13 cellular contexts compared by ENCODE assay signal in genomic region chr9:93008457-93008856, GRCh38. TPM values are rescaled to one million over a fixed set of nuclear protein-coding genes. Genes with fewer than 3 reads are reported as not detected.
"Had no signal": no experiment of that assay in that cellular context is flagged by ENCODE, and none has a peak within 500 bp of the region (broad histone marks: within the 10 kb centered on the region; RNA-seq: fewer than 3 reads in every experiment).

No MANE protein-coding gene starts in this region.

- DNase-seq: activated CD4-positive, alpha-beta T cell treated with anti-CD3 and anti-CD28 coated beads, Interleukin-2, amount 50 U/mL, for 4 hours; amygdala; hypothalamus; mammary epithelial cell; natural killer cell; right cardiac atrium; T-helper 2 cell had no signal

- H3K4me2 ChIP-seq: smooth muscle cell had no signal

- H3K27me3 ChIP-seq: tibial nerve had no signal

- H3K36me3 ChIP-seq: tibial nerve had no signal

- H3K9me3 ChIP-seq: tibial nerve had no signal

- ATAC-seq: natural killer cell; right cardiac atrium; stimulated activated effector memory CD8-positive, alpha-beta T cell treated with anti-CD3 and anti-CD28 coated beads, Interleukin-12 subunit alpha, Interleukin-12 subunit beta, amount 100 ng/mL, for 72 hours had no signal

- H3K4me3 ChIP-seq: smooth muscle cell, tibial nerve had no signal

- H3K27ac ChIP-seq: tibial nerve had no signal

RNA-seq across cellular contexts. Expression of gene SUSD3, which starts 50.0 kb away (rescaled TPM):
- total RNA-seq: chondrocyte, dermis microvascular lymphatic vessel endothelial cell, glomerular endothelial cell, smooth muscle cell had no signal
